ENCODE assay signal across 14 cellular contexts in genomic region chr12:106586803-106587684, GRCh38. TPM values are rescaled to one million over a fixed set of nuclear protein-coding genes. Genes with fewer than 3 reads are reported as not detected.
A peak's percentile ranks its signal among the peaks of the same experiment; 100 is the strongest.
DNase-seq lines count a peak whose midpoint lies in the region; ATAC-seq and TF ChIP-seq lines count a peak whose summit lies in the region.
"Had no signal": no experiment of that assay in that cellular context is flagged by ENCODE, and none has a peak within 500 bp of the region (broad histone marks: within the 10 kb centered on the region; RNA-seq: fewer than 3 reads in every experiment).

No MANE protein-coding gene starts in this region.

- H3K9ac ChIP-seq in PC-3 (ENCODE audit: low read length) = no peak overlapping the region

- H3K4me2 ChIP-seq in PC-3 (ENCODE audit: low read length) = 0 out of 2 replicates have a peak overlapping the region, but pooled peaks have one; percentile 12

- H4K20me1 ChIP-seq in PC-3 (ENCODE audit: low read length) = no peaks in the 10 kb centered on the region

- H3K27ac Mint-ChIP-seq in activated naive CD8-positive, alpha-beta T cell treated with anti-CD3 and anti-CD28 coated beads, Interleukin-2, amount 50 U/mL, for 24 hours = no peak overlapping the region
- H3K27ac Mint-ChIP-seq in activated naive CD8-positive, alpha-beta T cell treated with anti-CD3 and anti-CD28 coated beads for 36 hours = no peak overlapping the region

- H2AFZ ChIP-seq in PC-3 (ENCODE audit: low read length) = no peak overlapping the region

- H3K4me1 Mint-ChIP-seq in activated naive CD8-positive, alpha-beta T cell treated with anti-CD3 and anti-CD28 coated beads, Interleukin-2, amount 50 U/mL, for 24 hours = peaks cover 23% of the 10 kb centered on the region
- H3K4me1 Mint-ChIP-seq in activated naive CD8-positive, alpha-beta T cell treated with anti-CD3 and anti-CD28 coated beads for 36 hours = peaks cover 28% of the 10 kb centered on the region

- peaks cover 86% of the 10 kb centered on the region for H3K27me3 Mint-ChIP-seq in activated naive CD8-positive, alpha-beta T cell treated with anti-CD3 and anti-CD28 coated beads, Interleukin-2, amount 50 U/mL, for 24 hours
- H3K27me3 Mint-ChIP-seq in activated naive CD8-positive, alpha-beta T cell treated with anti-CD3 and anti-CD28 coated beads for 36 hours = peaks cover 89% of the 10 kb centered on the region

- CTCF ChIA-PET in PC-3 (lab: Charles Lee) = no interaction called here

- H3K36me3 Mint-ChIP-seq in activated naive CD8-positive, alpha-beta T cell treated with anti-CD3 and anti-CD28 coated beads, Interleukin-2, amount 50 U/mL, for 24 hours (ENCODE audit: low read depth) = no peaks in the 10 kb centered on the region
- H3K36me3 Mint-ChIP-seq in activated naive CD8-positive, alpha-beta T cell treated with anti-CD3 and anti-CD28 coated beads for 36 hours = no peaks in the 10 kb centered on the region

- H3K27ac ChIP-seq in PC-3 (ENCODE audit: low read length) = no peak overlapping the region
- H3K27ac ChIP-seq: 22Rv1, HL-60 had no signal

- TF ChIP-seq CTCF in PC-3 (conservative IDR thresholded peaks at IDR 0.05; ENCODE audit: low read depth, low read length) = no peak
- no peak for TF ChIP-seq CTCF in retinal pigment epithelial cell (conservative IDR thresholded peaks at IDR 0.05; ENCODE audit: low read depth, low read length)

- no peaks in the 10 kb centered on the region for H3K9me3 ChIP-seq in PC-3 (ENCODE audit: low read length)
- no peaks in the 10 kb centered on the region for H3K9me3 ChIP-seq in MG63

- H3K4me3 ChIP-seq in PC-3 (ENCODE audit: low read length) (no peak overlapping the region), iPS-11a (ENCODE audit: low read depth, low read length) (peak overlapping the region; percentile 24), retinal pigment epithelial cell (ENCODE audit: low read length) (peak overlapping the region; percentile 23), MG63 (no peak overlapping the region)

- no peaks in the 10 kb centered on the region for H3F3A ChIP-seq in PC-3 (ENCODE audit: low read length, unreplicated experiment)

- H3K9me2 ChIP-seq in PC-3 (replicated peaks; ENCODE audit: low read length) = no peaks in the 10 kb centered on the region

- no peak for ATAC-seq in PC-3
- no peak for ATAC-seq in activated naive CD8-positive, alpha-beta T cell treated with anti-CD3 and anti-CD28 coated beads, Interleukin-2, amount 50 U/mL, for 24 hours

- H3K36me3 ChIP-seq in PC-3 (ENCODE audit: low read depth, low read length) (no peaks in the 10 kb centered on the region), MG63 (no peaks in the 10 kb centered on the region)

- POLR2A ChIA-PET in PC-3 (lab: Charles Lee; ENCODE audit: unreplicated experiment) = no interaction called here

- H3K4me1 ChIP-seq in PC-3 (ENCODE audit: insufficient read depth, low read length) = no peaks in the 10 kb centered on the region

- no TSS peak for BruUV-seq in PC-3 (replicated peaks; lab: Mats Ljungman, UMichigan)

- H3K27me3 ChIP-seq in PC-3 (ENCODE audit: low read length) (peaks cover 94% of the 10 kb centered on the region), MG63 (peaks cover 72% of the 10 kb centered on the region)

- no peaks in the 10 kb centered on the region for H3K9me3 Mint-ChIP-seq in activated naive CD8-positive, alpha-beta T cell treated with anti-CD3 and anti-CD28 coated beads, Interleukin-2, amount 50 U/mL, for 24 hours
- no peaks in the 10 kb centered on the region for H3K9me3 Mint-ChIP-seq in activated naive CD8-positive, alpha-beta T cell treated with anti-CD3 and anti-CD28 coated beads for 36 hours

- intact Hi-C loops in PC-3 (cut with micrococcal nuclease) = no loop called here

- H3K79me2 ChIP-seq in PC-3 (ENCODE audit: low read length) = no peaks in the 10 kb centered on the region

- no peak overlapping the region for H3K4me3 Mint-ChIP-seq in activated naive CD8-positive, alpha-beta T cell treated with anti-CD3 and anti-CD28 coated beads, Interleukin-2, amount 50 U/mL, for 24 hours
- no peak overlapping the region for H3K4me3 Mint-ChIP-seq in activated naive CD8-positive, alpha-beta T cell treated with anti-CD3 and anti-CD28 coated beads for 36 hours

- DNase-seq in DMS79 treated with DMSO at 0.1 percent for 48 hours (lab: John Stamatoyannopoulos, UW) = peak; percentile 15
- no peak for DNase-seq in DMS79 (lab: John Stamatoyannopoulos, UW)
- DNase-seq in PC-3 = no peak
- no peak for DNase-seq in retinal pigment epithelial cell (ENCODE audit: low read depth)
- no peak for DNase-seq in activated naive CD8-positive, alpha-beta T cell treated with anti-CD3 and anti-CD28 coated beads, Interleukin-2, amount 50 U/mL, for 24 hours
- DNase-seq in MG63 = no peak
- no peak for DNase-seq in activated naive CD8-positive, alpha-beta T cell treated with anti-CD3 and anti-CD28 coated beads for 36 hours
- DNase-seq: amniotic stem cell; NCI-H2081; SHP77 treated with DMSO at 0.1 percent for 48 hours; stimulated activated CD4-positive, alpha-beta T cell treated with anti-CD3 and anti-CD28 coated beads, Interleukin-2, amount 100 ng/mL, for 24 hours had no signal

RNA-seq across cellular contexts. Expression of gene RFX4, which starts 4.2 kb away (rescaled TPM):
- total RNA-seq in PC-3 (2014; rRNA removed) = not detected in 2 replicates
- total RNA-seq in MG63 (2014; rRNA removed; shearing (Covaris generic); ENCODE audit: low replicate concordance) = not detected in 2 replicates
- not detected for total RNA-seq in activated naive CD8-positive, alpha-beta T cell treated with anti-CD3 and anti-CD28 coated beads for 36 hours

Comparison
In these comparisons a context has a peak if more than half of its experiments do, and no peak if none do; other contexts are left out.
1. H3K4me3 ChIP-seq: peak in iPS-11a (single experiment) and retinal pigment epithelial cell (single experiment); none in PC-3 (single experiment) and MG63 (single experiment).